ENCODE assay signal across 12 cellular contexts in genomic region chr3:12842469-12842868, GRCh38. TPM values are rescaled to one million over a fixed set of nuclear protein-coding genes. Genes with fewer than 3 reads are reported as not detected.
DNase-seq lines count a peak whose midpoint lies in the region; ATAC-seq, FAIRE-seq and TF ChIP-seq lines count a peak whose summit lies in the region.
"Had no signal": no experiment of that assay in that cellular context is flagged by ENCODE, and none has a peak within 500 bp of the region (broad histone marks: within the 10 kb centered on the region; RNA-seq: fewer than 3 reads in every experiment).

No MANE protein-coding gene starts in this region.

- H3K4me3 ChIP-seq in HepG2 (replicated peaks in 1 of 3; ENCODE audit: insufficient read depth in 1 of 3, low read depth in 2 of 3, low read length in 3 of 3) (no peak overlapping the region), right lobe of liver (no peak overlapping the region), PC-3 (ENCODE audit: low read length) (no peak overlapping the region)

- DNase-seq in HepG2 (ENCODE audit: low spot score) (no peak), right lobe of liver (no peak), PC-3 (no peak), endothelial cell (ENCODE audit: low spot score) (no peak), cerebellum (ENCODE audit: low spot score) (no peak), NCI-H446 treated with DMSO at 0.1 percent for 48 hours (lab: John Stamatoyannopoulos, UW) (no peak)
- DNase-seq in stimulated activated naive B cell treated with anti-CD40 and anti-IgM and Interleukin-4, amounts not matched to agents 10 μg/mL and 1 μg/mL and 100 μg/mL, for 72 hours: no peak
- DNase-seq: activated CD4-positive, CD25-positive, alpha-beta regulatory T cell; anterior cingulate cortex; NCI-H1694; Peyer's patch had no signal

- peaks cover 8 to 28% of the 10 kb centered on the region in 2 experiments for H3K36me3 ChIP-seq in HepG2 (replicated peaks in 1 of 2; ENCODE audit: control insufficient read depth in 1 of 2, insufficient read depth in 2 of 2, low read length in 2 of 2)
- H3K36me3 ChIP-seq in right lobe of liver: peaks cover 0 to 24% (median 13%) of the 10 kb centered on the region in 4 donors
- peaks cover 35% of the 10 kb centered on the region for H3K36me3 ChIP-seq in PC-3 (ENCODE audit: low read depth, low read length)

- in situ Hi-C loops in HepG2 (cut with HindIII; ENCODE audit: extremely low pct_ligation_motif_present, low pct_unique_long_range_greater_than_20kb): no loop called here

- no peaks in the 10 kb centered on the region for H3K9me3 Mint-ChIP-seq in endothelial cell (ENCODE audit: unreplicated experiment)
- peaks cover 0 to 1% of the 10 kb centered on the region in 2 donors for H3K9me3 Mint-ChIP-seq in stimulated activated naive B cell treated with anti-CD40 and anti-IgM and Interleukin-4, amounts not matched to agents 10 μg/mL and 1 μg/mL and 100 μg/mL, for 72 hours

- H3K4me1 ChIP-seq in HepG2 (ENCODE audit: insufficient read depth, low read length) (peaks cover 56% of the 10 kb centered on the region), right lobe of liver (peaks cover 0 to 25% (median 4%) of the 10 kb centered on the region in 4 donors), PC-3 (ENCODE audit: insufficient read depth, low read length) (peaks cover 29% of the 10 kb centered on the region)

- H3K9ac ChIP-seq in HepG2 (ENCODE audit: insufficient read depth, low read depth, low read length) (no peak overlapping the region), PC-3 (ENCODE audit: low read length) (no peak overlapping the region; the same call in 1 of the 2 replicates)

- H4K20me1 ChIP-seq in HepG2 (ENCODE audit: insufficient read depth, low read length): peaks cover 34% of the 10 kb centered on the region
- peaks cover 35% of the 10 kb centered on the region for H4K20me1 ChIP-seq in PC-3 (ENCODE audit: low read length)

- no peak overlapping the region for H3K4me3 Mint-ChIP-seq in endothelial cell (ENCODE audit: unreplicated experiment)
- no peak overlapping the region for H3K4me3 Mint-ChIP-seq in stimulated activated naive B cell treated with anti-CD40 and anti-IgM and Interleukin-4, amounts not matched to agents 10 μg/mL and 1 μg/mL and 100 μg/mL, for 72 hours

- 82% methylated on average over 4 of the region's 4 CpGs for WGBS in HepG2 (ENCODE audit: low lambda C conversion rate)
- WGBS in right lobe of liver (ENCODE audit: insufficient coverage, low coverage, low lambda C conversion rate, missing lambda C conversion rate): 100% methylated on average over 1 of the region's 4 CpGs

- H3K9me2 ChIP-seq in PC-3 (replicated peaks; ENCODE audit: low read length): no peaks in the 10 kb centered on the region

- H3K4me2 ChIP-seq in HepG2 (ENCODE audit: low read depth, low read length) (peak overlapping the region; percentile 98; the same call in 1 of the 2 replicates), PC-3 (ENCODE audit: low read length) (peak overlapping the region; percentile 94; the same call in 1 of the 2 replicates)

- no peak for TF ChIP-seq CTCF in HepG2 (CRISPR knock-in tag; IDR thresholded peaks at IDR 0.05)
- TF ChIP-seq CTCF in right lobe of liver (IDR thresholded peaks at IDR 0.05): no peak
- TF ChIP-seq CTCF in PC-3 (conservative IDR thresholded peaks at IDR 0.05; ENCODE audit: low read depth, low read length): no peak
- no peak for TF ChIP-seq CTCF in endothelial cell (IDR thresholded peaks at IDR 0.05; ENCODE audit: unreplicated experiment)

- H3K79me2 ChIP-seq in HepG2 (ENCODE audit: insufficient read depth, low read length) (peaks cover 39% of the 10 kb centered on the region), PC-3 (ENCODE audit: low read length) (peaks cover 39% of the 10 kb centered on the region)

- H3K36me3 Mint-ChIP-seq in endothelial cell (ENCODE audit: low read depth, unreplicated experiment): peaks cover 17% of the 10 kb centered on the region
- peaks cover 35 to 37% of the 10 kb centered on the region in 2 donors for H3K36me3 Mint-ChIP-seq in stimulated activated naive B cell treated with anti-CD40 and anti-IgM and Interleukin-4, amounts not matched to agents 10 μg/mL and 1 μg/mL and 100 μg/mL, for 72 hours

- TF ChIP-seq POLR2A in HepG2 (IDR thresholded peaks at IDR 0.05; ENCODE audit: insufficient read depth in 1 of 2, low read depth in 2 of 2, low read length in 2 of 2): no peak
- no peak for TF ChIP-seq POLR2A in right lobe of liver (IDR thresholded peaks at IDR 0.05)

- POLR2A ChIA-PET in HepG2 (lab: Yijun Ruan, JAX) (interaction anchor here (1.8 kb wide), 1 partner anchor 151 kb away, joined by 5 read pairs; no protein-coding TSS in a partner anchor), PC-3 (lab: Charles Lee; ENCODE audit: unreplicated experiment) (no interaction called here)

- H3K4me1 Mint-ChIP-seq in endothelial cell (ENCODE audit: unreplicated experiment): peaks cover 32% of the 10 kb centered on the region
- peaks cover 22 to 42% of the 10 kb centered on the region in 2 donors for H3K4me1 Mint-ChIP-seq in stimulated activated naive B cell treated with anti-CD40 and anti-IgM and Interleukin-4, amounts not matched to agents 10 μg/mL and 1 μg/mL and 100 μg/mL, for 72 hours

- intact Hi-C loops in HepG2 (cut with micrococcal nuclease; ENCODE audit: unreplicated experiment) (no loop called here), right lobe of liver (cut with DNase I) (no loop called here), PC-3 (cut with micrococcal nuclease) (no loop called here)

- no peaks in the 10 kb centered on the region for H3F3A ChIP-seq in PC-3 (ENCODE audit: low read length, unreplicated experiment)

- no peak for TF ChIP-seq EP300 in HepG2 (IDR thresholded peaks at IDR 0.05; ENCODE audit: low read depth in 2 of 2, low read length in 2 of 2)
- no peak for TF ChIP-seq EP300 in HepG2 (CRISPR knock-in tag; IDR thresholded peaks at IDR 0.05; ENCODE audit: borderline replicate concordance)

- H3K27me3 ChIP-seq in HepG2 (ENCODE audit: control insufficient read depth in 1 of 2, insufficient read depth in 2 of 2, low read length in 2 of 2) (no peaks in the 10 kb centered on the region; a peak in 1 of 5 replicates), right lobe of liver (no peaks in the 10 kb centered on the region), PC-3 (ENCODE audit: low read length) (no peaks in the 10 kb centered on the region)
- H3K27me3 ChIP-seq: Peyer's patch had no signal

- peaks cover 14% of the 10 kb centered on the region for H3K27me3 Mint-ChIP-seq in endothelial cell (ENCODE audit: unreplicated experiment)
- H3K27me3 Mint-ChIP-seq in stimulated activated naive B cell treated with anti-CD40 and anti-IgM and Interleukin-4, amounts not matched to agents 10 μg/mL and 1 μg/mL and 100 μg/mL, for 72 hours: no peaks in the 10 kb centered on the region

- TF ChIP-seq RAD21 in HepG2 (CRISPR knock-in tag; IDR thresholded peaks at IDR 0.05): no peak

- no peak for ATAC-seq in HepG2
- ATAC-seq in right lobe of liver: no peak
- no peak for ATAC-seq in PC-3
- ATAC-seq in stimulated activated naive B cell treated with anti-CD40 and anti-IgM and Interleukin-4, amounts not matched to agents 10 μg/mL and 1 μg/mL and 100 μg/mL, for 72 hours (replicated peaks): no peak
- no peak for ATAC-seq in HG02970 (IDR thresholded peaks at IDR 0.05; ENCODE audit: low FRiP score, unreplicated experiment)

- H3K27ac ChIP-seq in HepG2 (ENCODE audit: extremely low read length, insufficient read depth, low read length) (no peak overlapping the region), right lobe of liver (no peak overlapping the region), PC-3 (ENCODE audit: low read length) (no peak overlapping the region)

- no peak for FAIRE-seq in HepG2 (lab: Jason Lieb, UNC)

- H3K27ac Mint-ChIP-seq in endothelial cell (ENCODE audit: unreplicated experiment): peak overlapping the region; percentile 64
- H3K27ac Mint-ChIP-seq in stimulated activated naive B cell treated with anti-CD40 and anti-IgM and Interleukin-4, amounts not matched to agents 10 μg/mL and 1 μg/mL and 100 μg/mL, for 72 hours: peak overlapping the region; percentile 100

- H3K9me3 ChIP-seq in HepG2 (ENCODE audit: low read length) (no peaks in the 10 kb centered on the region), right lobe of liver (no peaks in the 10 kb centered on the region), PC-3 (ENCODE audit: low read length) (no peaks in the 10 kb centered on the region)
- H3K9me3 ChIP-seq: Peyer's patch had no signal

- H2AFZ ChIP-seq in HepG2 (ENCODE audit: low read length) (no peak overlapping the region), PC-3 (ENCODE audit: low read length) (peak overlapping the region; percentile 77)

- BruUV-seq in HepG2 (replicated peaks; lab: Mats Ljungman, UMichigan) (no TSS peak), PC-3 (replicated peaks; lab: Mats Ljungman, UMichigan) (no TSS peak)

- CTCF ChIA-PET in HepG2 (lab: Yijun Ruan, JAX; ENCODE audit: low intra/inter-chr PET ratio, low total read pairs): interaction anchor here (1.3 to 1.4 kb wide), 2 partner anchors 25 to 50 kb away, joined by 3 to 7 read pairs; no protein-coding TSS in a partner anchor
- CTCF ChIA-PET in PC-3 (lab: Charles Lee): interaction anchor here (1.6 kb wide), 1 partner anchor 19 kb away, joined by 10 read pairs; no protein-coding TSS in a partner anchor

RNA-seq across cellular contexts. Expression of gene RPL32, which starts 1.1 kb away (rescaled TPM):
- total RNA-seq in HepG2 (2016; rRNA removed; fragmentation: Illumina TruSeq; extraction: Trizol): 1,781 and 2,179 TPM in 2 replicates
- 3,269 and 3,354 TPM in 2 replicates for total RNA-seq in HepG2 (2016; cell fraction: cytosol; rRNA removed; fragmentation: Illumina TruSeq; extraction: Trizol; ENCODE audit: low read depth)
- total RNA-seq in HepG2 (2016; cell fraction: insoluble cytoplasmic fraction; rRNA removed; fragmentation: Illumina TruSeq; extraction: Trizol): 1,702 and 2,262 TPM in 2 replicates
- total RNA-seq in HepG2 (2016; cell fraction: membrane; rRNA removed; fragmentation: Illumina TruSeq; extraction: Trizol): 4,253 and 4,526 TPM in 2 replicates
- total RNA-seq in HepG2 (2016; cell fraction: nucleus; rRNA removed; fragmentation: Illumina TruSeq; extraction: Trizol): 560 and 609 TPM in 2 replicates
- 2,268 and 2,401 TPM in 2 replicates for polyA plus RNA-seq in HepG2 (2011; rRNA removed)
- 1,778 and 1,795 TPM in 2 replicates for polyA plus RNA-seq in HepG2 (2011; cell fraction: cytosol; rRNA removed)
- 459 and 538 TPM in 2 replicates for polyA plus RNA-seq in HepG2 (2011; cell fraction: nucleus; rRNA removed)
- polyA plus RNA-seq in HepG2 (2012): 2,727 and 3,505 TPM in 2 replicates
- 4,453 and 4,819 TPM in 2 replicates for polyA plus RNA-seq in HepG2 (2016; cell fraction: cytosol; fragmentation: Illumina TruSeq; extraction: Trizol; ENCODE audit: low read depth)
- polyA plus RNA-seq in HepG2 (2016; cell fraction: insoluble cytoplasmic fraction; fragmentation: Illumina TruSeq; extraction: Trizol; ENCODE audit: low read depth): 2,446 and 2,535 TPM in 2 replicates
- 4,866 and 4,953 TPM in 2 replicates for polyA plus RNA-seq in HepG2 (2016; cell fraction: membrane; fragmentation: Illumina TruSeq; extraction: Trizol; ENCODE audit: low read depth)
- 1,119 and 1,145 TPM in 2 replicates for polyA plus RNA-seq in HepG2 (2016; cell fraction: nucleus; fragmentation: Illumina TruSeq; extraction: Trizol; ENCODE audit: insufficient read depth, low read depth)
- polyA minus RNA-seq in HepG2 (2011; rRNA and poly(A)+ RNA removed; ENCODE audit: low replicate concordance): 371 and 1,174 TPM in 2 replicates
- 694 and 812 TPM in 2 replicates for polyA minus RNA-seq in HepG2 (2011; cell fraction: cytosol; rRNA and poly(A)+ RNA removed)
- polyA minus RNA-seq in HepG2 (2011; cell fraction: nucleus; rRNA and poly(A)+ RNA removed): 216 and 257 TPM in 2 replicates
- 100 to 1,000 TPM; 322 to 555 (median 472) TPM for total RNA-seq in right lobe of liver
- total RNA-seq in PC-3 (2014; rRNA removed): 2,037 and 2,663 TPM in 2 replicates
- 1,571 TPM for total RNA-seq in endothelial cell (ENCODE audit: unreplicated experiment)
- 1,138 TPM for total RNA-seq in cerebellum

RNA-seq across cellular contexts. Expression of gene CAND2, which starts 46.0 kb away (rescaled TPM):
- total RNA-seq in HepG2 (2016; rRNA removed; fragmentation: Illumina TruSeq; extraction: Trizol) (not detected in 2 replicates), right lobe of liver (1 to 10 TPM in 2 of 6 experiments, under 1 TPM in 4; 0.61 to 4.4 (median 0.77) TPM), PC-3 (2014; rRNA removed) (2.4 and 4.8 TPM in 2 replicates), endothelial cell (ENCODE audit: unreplicated experiment) (1.8 TPM), cerebellum (18.2 TPM)
- total RNA-seq in HepG2 (2016; cell fraction: cytosol; rRNA removed; fragmentation: Illumina TruSeq; extraction: Trizol; ENCODE audit: low read depth): not detected in 2 replicates
- not detected in 2 replicates for total RNA-seq in HepG2 (2016; cell fraction: insoluble cytoplasmic fraction; rRNA removed; fragmentation: Illumina TruSeq; extraction: Trizol)
- not detected in 2 replicates for total RNA-seq in HepG2 (2016; cell fraction: membrane; rRNA removed; fragmentation: Illumina TruSeq; extraction: Trizol)
- total RNA-seq in HepG2 (2016; cell fraction: nucleus; rRNA removed; fragmentation: Illumina TruSeq; extraction: Trizol): not detected in 2 replicates
- 0.01 and 0.09 TPM in 2 replicates for polyA plus RNA-seq in HepG2 (2011; rRNA removed)
- 0.03 TPM in 1 of 2 replicates, not detected in the other for polyA plus RNA-seq in HepG2 (2011; cell fraction: cytosol; rRNA removed)
- polyA plus RNA-seq in HepG2 (2011; cell fraction: nucleus; rRNA removed): 0.05 and 0.12 TPM in 2 replicates
- 0.07 and 0.13 TPM in 2 replicates for polyA plus RNA-seq in HepG2 (2012)
- not detected in 2 replicates for polyA plus RNA-seq in HepG2 (2016; cell fraction: cytosol; fragmentation: Illumina TruSeq; extraction: Trizol; ENCODE audit: low read depth)
- polyA plus RNA-seq in HepG2 (2016; cell fraction: insoluble cytoplasmic fraction; fragmentation: Illumina TruSeq; extraction: Trizol; ENCODE audit: low read depth): not detected in 2 replicates
- polyA plus RNA-seq in HepG2 (2016; cell fraction: membrane; fragmentation: Illumina TruSeq; extraction: Trizol; ENCODE audit: low read depth): not detected in 2 replicates
- polyA plus RNA-seq in HepG2 (2016; cell fraction: nucleus; fragmentation: Illumina TruSeq; extraction: Trizol; ENCODE audit: insufficient read depth, low read depth): not detected in 2 replicates
- polyA minus RNA-seq in HepG2 (2011; rRNA and poly(A)+ RNA removed; ENCODE audit: low replicate concordance): 0.04 and 0.26 TPM in 2 replicates
- polyA minus RNA-seq in HepG2 (2011; cell fraction: cytosol; rRNA and poly(A)+ RNA removed): not detected in 2 replicates
- polyA minus RNA-seq in HepG2 (2011; cell fraction: nucleus; rRNA and poly(A)+ RNA removed): 0.12 TPM in 1 of 2 replicates, not detected in the other
